Comparison of ENCODE assay signal across 1 cellular context in genomic region chr19:46633130-46633529, GRCh38.
TF ChIP-seq lines count a peak whose summit lies in the region.

No MANE protein-coding gene starts in this region.

TF ChIP-seq in IMR-90, 13 proteins besides CTCF, POLR2A, EP300 and RAD21:
- no peak for TF ChIP-seq MAZ (IDR thresholded peaks at IDR 0.05; ENCODE audit: borderline replicate concordance, low read depth, low read length)
- no peak for TF ChIP-seq FOS (IDR thresholded peaks at IDR 0.05; ENCODE audit: low read depth, low read length)
- no peak for TF ChIP-seq NFE2L2 (IDR thresholded peaks at IDR 0.05; ENCODE audit: low read depth, low read length)
- TF ChIP-seq CEBPB (IDR thresholded peaks at IDR 0.05; ENCODE audit: low read depth, low read length): no peak
- no peak for TF ChIP-seq MXI1 (IDR thresholded peaks at IDR 0.05; ENCODE audit: borderline replicate concordance, low read depth, low read length)
- TF ChIP-seq BHLHE40 (IDR thresholded peaks at IDR 0.05; ENCODE audit: low read depth, low read length): no peak
- no peak for TF ChIP-seq RCOR1 (IDR thresholded peaks at IDR 0.05; ENCODE audit: insufficient replicate concordance, low read length)
- no peak for TF ChIP-seq CHD1 (IDR thresholded peaks at IDR 0.05; ENCODE audit: low read depth, low read length)
- TF ChIP-seq, protein P1, sequence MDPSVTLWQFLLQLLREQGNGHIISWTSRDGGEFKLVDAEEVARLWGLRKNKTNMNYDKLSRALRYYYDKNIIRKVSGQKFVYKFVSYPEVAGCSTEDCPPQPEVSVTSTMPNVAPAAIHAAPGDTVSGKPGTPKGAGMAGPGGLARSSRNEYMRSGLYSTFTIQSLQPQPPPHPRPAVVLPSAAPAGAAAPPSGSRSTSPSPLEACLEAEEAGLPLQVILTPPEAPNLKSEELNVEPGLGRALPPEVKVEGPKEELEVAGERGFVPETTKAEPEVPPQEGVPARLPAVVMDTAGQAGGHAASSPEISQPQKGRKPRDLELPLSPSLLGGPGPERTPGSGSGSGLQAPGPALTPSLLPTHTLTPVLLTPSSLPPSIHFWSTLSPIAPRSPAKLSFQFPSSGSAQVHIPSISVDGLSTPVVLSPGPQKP (IDR thresholded peaks at IDR 0.05; ENCODE audit: borderline replicate concordance, low read depth, low read length): no peak
- no peak for TF ChIP-seq MAFK (IDR thresholded peaks at IDR 0.05; ENCODE audit: low read depth, low read length)
- TF ChIP-seq SMC3 (IDR thresholded peaks at IDR 0.05; ENCODE audit: low read depth, low read length): no peak
- TF ChIP-seq, protein P2, sequence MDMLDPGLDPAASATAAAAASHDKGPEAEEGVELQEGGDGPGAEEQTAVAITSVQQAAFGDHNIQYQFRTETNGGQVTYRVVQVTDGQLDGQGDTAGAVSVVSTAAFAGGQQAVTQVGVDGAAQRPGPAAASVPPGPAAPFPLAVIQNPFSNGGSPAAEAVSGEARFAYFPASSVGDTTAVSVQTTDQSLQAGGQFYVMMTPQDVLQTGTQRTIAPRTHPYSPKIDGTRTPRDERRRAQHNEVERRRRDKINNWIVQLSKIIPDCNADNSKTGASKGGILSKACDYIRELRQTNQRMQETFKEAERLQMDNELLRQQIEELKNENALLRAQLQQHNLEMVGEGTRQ (IDR thresholded peaks at IDR 0.05; ENCODE audit: low read depth, low read length): no peak
- TF ChIP-seq RFX5 (IDR thresholded peaks at IDR 0.05; ENCODE audit: low read depth, low read length): no peak
TF ChIP-seq in IMR-90: peak in this region for 0.
